Comparison of ENCODE assay signal across 11 cellular contexts in the genomic region with DNA sequence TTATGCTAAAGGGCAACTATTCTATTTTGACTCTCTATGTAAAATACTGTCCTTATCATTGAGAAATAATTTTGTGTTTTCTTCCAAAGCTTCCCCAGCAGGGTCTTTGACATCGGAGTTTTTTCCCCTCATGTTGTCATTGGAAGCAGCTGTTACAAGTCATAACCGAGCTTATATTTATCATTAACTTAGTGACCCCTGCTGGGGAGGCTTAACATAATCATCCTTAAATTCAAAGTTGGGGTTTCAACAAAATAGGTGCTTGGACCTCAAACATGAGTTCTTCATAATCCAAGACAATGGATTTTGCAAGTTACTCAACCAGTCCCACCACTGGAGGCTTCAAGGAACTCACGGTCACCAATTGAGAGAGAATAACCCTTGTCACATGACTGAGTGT.
DNase-seq lines count a peak whose midpoint lies in the region; ATAC-seq and TF ChIP-seq lines count a peak whose summit lies in the region.
"Had no signal": no experiment of that assay in that cellular context is flagged by ENCODE, and none has a peak within 500 bp of the region (broad histone marks: within the 10 kb centered on the region; RNA-seq: fewer than 3 reads in every experiment).

No MANE protein-coding gene starts in this region.

- no peaks in the 10 kb centered on the region for H3K36me3 Mint-ChIP-seq in endodermal cell (ENCODE audit: low read depth)
- H3K36me3 Mint-ChIP-seq in activated naive CD4-positive, alpha-beta T cell treated with anti-CD3 and anti-CD28 coated beads, Interleukin-2, amount 50 U/mL, for 72 hours: no peaks in the 10 kb centered on the region

- DNase-seq in NCI-H510A treated with DMSO at 0.1 percent for 48 hours (lab: John Stamatoyannopoulos, UW) (peak; percentile 47), NCI-H510A (lab: John Stamatoyannopoulos, UW) (no peak), NCI-H460 (ENCODE audit: extremely low read depth, low read depth) (peak; percentile 4), endodermal cell (no peak), thyroid gland (no peak)
- DNase-seq in activated naive CD4-positive, alpha-beta T cell treated with anti-CD3 and anti-CD28 coated beads, Interleukin-2, amount 50 U/mL, for 72 hours (ENCODE audit: low spot score in 2 of 2): no peak
- DNase-seq in effector CD8-positive, alpha-beta T cell (lab: John Stamatoyannopoulos, UW): no peak
- DNase-seq: activated naive CD8-positive, alpha-beta T cell treated with anti-CD3 and anti-CD28 coated beads, Interleukin-2, amount 50 U/mL, for 24 hours; stimulated activated CD4-positive, alpha-beta T cell treated with anti-CD3 and anti-CD28 coated beads, Interleukin-12 subunit alpha, Interleukin-12 subunit beta, amount 100 ng/mL, for 4 hours had no signal

- peaks cover 2% of the 10 kb centered on the region for H3K27me3 Mint-ChIP-seq in endodermal cell (ENCODE audit: insufficient read depth)
- H3K27me3 Mint-ChIP-seq: activated naive CD8-positive, alpha-beta T cell treated with anti-CD3 and anti-CD28 coated beads, Interleukin-2, amount 50 U/mL, for 24 hours; B cell had no signal

- H3K27ac Mint-ChIP-seq in endodermal cell: no peak overlapping the region
- no peak overlapping the region for H3K27ac Mint-ChIP-seq in activated naive CD4-positive, alpha-beta T cell treated with anti-CD3 and anti-CD28 coated beads, Interleukin-2, amount 50 U/mL, for 72 hours
- H3K27ac Mint-ChIP-seq: activated naive CD8-positive, alpha-beta T cell treated with anti-CD3 and anti-CD28 coated beads, Interleukin-2, amount 50 U/mL, for 24 hours; B cell had no signal

- H3K9ac ChIP-seq in endodermal cell (ENCODE audit: extremely low read depth, low read length, poor library complexity, severe bottlenecking): no peak overlapping the region

- peak; percentile 21 for TF ChIP-seq CTCF in endodermal cell (conservative IDR thresholded peaks at IDR 0.05)
- TF ChIP-seq CTCF in thyroid gland (IDR thresholded peaks at IDR 0.05): peak in 4 of 6 experiments; percentile 23 to 42 (median 26)

- H3K9me3 Mint-ChIP-seq in endodermal cell: peaks cover 14% of the 10 kb centered on the region
- H3K9me3 Mint-ChIP-seq in activated naive CD4-positive, alpha-beta T cell treated with anti-CD3 and anti-CD28 coated beads, Interleukin-2, amount 50 U/mL, for 72 hours: peaks cover 6 to 11% of the 10 kb centered on the region in 2 donors
- H3K9me3 Mint-ChIP-seq: activated naive CD8-positive, alpha-beta T cell treated with anti-CD3 and anti-CD28 coated beads, Interleukin-2, amount 50 U/mL, for 24 hours had no signal

- intact Hi-C loops in thyroid gland (cut with DNase I): no loop called here

- H3K4me3 ChIP-seq in endodermal cell (ENCODE audit: low read length): no peak overlapping the region
- H3K4me3 ChIP-seq in thyroid gland (replicated peaks in 1 of 3): no peak overlapping the region

- no peak overlapping the region for H3K4me3 Mint-ChIP-seq in endodermal cell
- H3K4me3 Mint-ChIP-seq: activated naive CD8-positive, alpha-beta T cell treated with anti-CD3 and anti-CD28 coated beads, Interleukin-2, amount 50 U/mL, for 24 hours; B cell had no signal

- peaks cover 19% of the 10 kb centered on the region for H3K9me3 ChIP-seq in endodermal cell (ENCODE audit: control insufficient read depth, low read length)
- H3K9me3 ChIP-seq in thyroid gland: no peaks in the 10 kb centered on the region

- H3K4me1 Mint-ChIP-seq in endodermal cell: peaks cover 13% of the 10 kb centered on the region
- H3K4me1 Mint-ChIP-seq: activated naive CD8-positive, alpha-beta T cell treated with anti-CD3 and anti-CD28 coated beads, Interleukin-2, amount 50 U/mL, for 24 hours; B cell had no signal

- H3K27me3 ChIP-seq in endodermal cell (ENCODE audit: control insufficient read depth, insufficient read depth, low read length, poor library complexity, severe bottlenecking) (no peaks in the 10 kb centered on the region), thyroid gland (no peaks in the 10 kb centered on the region)

- H3K4me1 ChIP-seq in endodermal cell (ENCODE audit: control insufficient read depth, insufficient read depth, low read length): no peaks in the 10 kb centered on the region
- no peaks in the 10 kb centered on the region for H3K4me1 ChIP-seq in thyroid gland

- no peak for ATAC-seq in GM18505 (IDR thresholded peaks at IDR 0.05; ENCODE audit: unreplicated experiment)
- ATAC-seq in activated naive CD4-positive, alpha-beta T cell treated with anti-CD3 and anti-CD28 coated beads, Interleukin-2, amount 50 U/mL, for 72 hours: no peak
- ATAC-seq: activated naive CD8-positive, alpha-beta T cell treated with anti-CD3 and anti-CD28 coated beads, Interleukin-2, amount 50 U/mL, for 24 hours had no signal

- H3K27ac ChIP-seq in endodermal cell (ENCODE audit: low read depth, low read length) (no peak overlapping the region), thyroid gland (no peak overlapping the region)

- no peak for TF ChIP-seq POLR2A in thyroid gland (IDR thresholded peaks at IDR 0.05)
- TF ChIP-seq POLR2A in GM18505 (IDR thresholded peaks at IDR 0.05; ENCODE audit: borderline replicate concordance, extremely low read depth, insufficient read depth, insufficient read length): no peak

- H3K36me3 ChIP-seq in endodermal cell (ENCODE audit: control insufficient read depth, insufficient read depth, low read length): no peaks in the 10 kb centered on the region
- no peaks in the 10 kb centered on the region for H3K36me3 ChIP-seq in thyroid gland

- WGBS in endodermal cell (ENCODE audit: insufficient coverage in 1 of 2, insufficient read length in 1 of 2), 2 experiments: 61 to 100% methylated on average over 1 to 3 of the region's 3 CpGs
- 12 to 21% methylated on average over 3 of the region's 3 CpGs for WGBS in thyroid gland, 2 donors

Comparison
In these comparisons a context has a peak if more than half of its experiments do, and no peak if none do; other contexts are left out.
1. DNase-seq: peak in NCI-H510A treated with DMSO at 0.1 percent for 48 hours (single experiment) and NCI-H460 (single experiment); none in NCI-H510A (single experiment), endodermal cell (single experiment), thyroid gland (0 of 2), activated naive CD4-positive, alpha-beta T cell treated with anti-CD3 and anti-CD28 coated beads, Interleukin-2, amount 50 U/mL, for 72 hours (0 of 2) and effector CD8-positive, alpha-beta T cell (single experiment).